ENCODE assay signal across 13 cellular contexts in genomic region chr7:157525501-157525915, GRCh38.
"Had no signal": no experiment of that assay in that cellular context is flagged by ENCODE, and none has a peak within 500 bp of the region (broad histone marks: within the 10 kb centered on the region; RNA-seq: fewer than 3 reads in every experiment).

No MANE protein-coding gene starts in this region.

- H3K4me3 Mint-ChIP-seq: activated CD4-positive, alpha-beta memory T cell treated with anti-CD3 and anti-CD28 coated beads for 36 hours; activated naive CD4-positive, alpha-beta T cell treated with anti-CD3 and anti-CD28 coated beads, Interleukin-2, amount 50 U/mL, for 24 hours had no signal

- H3K4me1 Mint-ChIP-seq: activated naive CD4-positive, alpha-beta T cell treated with anti-CD3 and anti-CD28 coated beads, Interleukin-2, amount 50 U/mL, for 24 hours had no signal

- H3K36me3 ChIP-seq: pancreas, uterus had no signal

- H3K36me3 Mint-ChIP-seq: activated CD4-positive, alpha-beta memory T cell treated with anti-CD3 and anti-CD28 coated beads for 36 hours; activated naive CD4-positive, alpha-beta T cell treated with anti-CD3 and anti-CD28 coated beads, Interleukin-2, amount 50 U/mL, for 24 hours had no signal

- H3K27me3 ChIP-seq: pancreas, uterus had no signal

- H3K9me3 ChIP-seq: pancreas, uterus had no signal

- H3K27ac ChIP-seq: pancreas, uterus had no signal

- H3K4me1 ChIP-seq: pancreas, uterus had no signal

- H3K27ac Mint-ChIP-seq: activated CD4-positive, alpha-beta memory T cell treated with anti-CD3 and anti-CD28 coated beads for 36 hours; activated naive CD4-positive, alpha-beta T cell treated with anti-CD3 and anti-CD28 coated beads, Interleukin-2, amount 50 U/mL, for 24 hours had no signal

- H3K4me3 ChIP-seq: pancreas, uterus had no signal

- DNase-seq: amygdala; dermis blood vessel endothelial cell; hippocampal formation; left ventricle myocardium superior; mesenchymal stem cell; pancreas; stimulated activated CD4-positive, alpha-beta T cell treated with anti-CD3 and anti-CD28 coated beads, Interleukin-2, amount 100 ng/mL, for 48 hours; stimulated activated naive CD8-positive, alpha-beta T cell treated with anti-CD3 and anti-CD28 coated beads, Interleukin-15, Interleukin-2, amounts not matched to agents 100 U/mL and 50 U/mL, for 24 hours; T-helper 9 cell; uterus had no signal

- H3K27me3 Mint-ChIP-seq: activated naive CD4-positive, alpha-beta T cell treated with anti-CD3 and anti-CD28 coated beads, Interleukin-2, amount 50 U/mL, for 24 hours had no signal

- H3K9me3 Mint-ChIP-seq: activated CD4-positive, alpha-beta memory T cell treated with anti-CD3 and anti-CD28 coated beads for 36 hours; activated naive CD4-positive, alpha-beta T cell treated with anti-CD3 and anti-CD28 coated beads, Interleukin-2, amount 50 U/mL, for 24 hours had no signal

- ATAC-seq: esophagus mucosa; left ventricle myocardium superior; pancreas; stimulated activated naive CD8-positive, alpha-beta T cell treated with anti-CD3 and anti-CD28 coated beads, Interleukin-15, Interleukin-2, amounts not matched to agents 100 U/mL and 50 U/mL, for 24 hours had no signal
